In the genomic region with DNA sequence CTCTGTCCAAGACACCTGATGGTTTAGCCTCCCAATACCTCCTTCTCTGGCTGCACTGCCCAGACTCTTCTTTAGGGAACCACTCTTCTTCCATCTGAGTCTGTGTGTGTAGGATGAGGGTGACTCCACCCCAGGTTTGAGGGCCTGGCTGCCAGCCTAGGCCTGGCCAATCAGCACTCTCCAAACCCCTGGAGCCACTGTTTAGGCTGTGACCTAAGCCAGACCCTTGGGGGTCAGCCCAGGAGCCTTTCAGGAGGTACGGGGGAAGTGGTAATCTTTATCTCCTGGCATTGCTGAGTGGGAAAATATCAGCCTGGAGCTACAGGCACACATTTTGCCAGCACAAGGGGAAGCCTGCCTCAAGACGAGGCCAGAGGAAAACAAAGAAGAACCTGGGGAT, we compare ENCODE assay signal across 20 cellular contexts. TPM values are rescaled to one million over a fixed set of nuclear protein-coding genes. Genes with fewer than 3 reads are reported as not detected.
DNase-seq lines count a peak whose midpoint lies in the region; ATAC-seq and TF ChIP-seq lines count a peak whose summit lies in the region.
"Had no signal": no experiment of that assay in that cellular context is flagged by ENCODE, and none has a peak within 500 bp of the region (broad histone marks: within the 10 kb centered on the region; RNA-seq: fewer than 3 reads in every experiment).

No MANE protein-coding gene starts in this region.

- H3K9me3 ChIP-seq in OCI-LY7 (ENCODE audit: low read length) = 0 out of 2 replicates have a peak, but pooled peaks cover 16% of the 10 kb centered on the region
- H3K9me3 ChIP-seq in naive thymus-derived CD4-positive, alpha-beta T cell (ENCODE audit: control insufficient read depth in 2 of 3, low read length in 3 of 3) = peaks cover 0 to 11% (median 0%) of the 10 kb centered on the region in 3 experiments

- H3K36me3 Mint-ChIP-seq in naive thymus-derived CD4-positive, alpha-beta T cell = peaks cover 4 to 16% (median 9%) of the 10 kb centered on the region in 5 donors

- H3K9me3 Mint-ChIP-seq in naive thymus-derived CD4-positive, alpha-beta T cell = peaks cover 2 to 25% (median 14%) of the 10 kb centered on the region in 11 donors

- no peaks in the 10 kb centered on the region for H3K9me2 ChIP-seq in OCI-LY7 (ENCODE audit: insufficient read depth, low read length)

- DNase-seq in ELF-1 (ENCODE audit: low read depth, low spot score) (peak; percentile 19), OCI-LY7 (ENCODE audit: low spot score) (no peak), iPS-NIHi11 (ENCODE audit: low spot score) (peak; percentile 46), sciatic nerve (ENCODE audit: low spot score) (peak; percentile 34), NCI-H748 (lab: John Stamatoyannopoulos, UW; ENCODE audit: unreplicated experiment) (no peak)
- no peak for DNase-seq in naive thymus-derived CD4-positive, alpha-beta T cell
- DNase-seq: activated CD4-positive, alpha-beta T cell treated with anti-CD3 and anti-CD28 coated beads for 36 hours; activated naive CD4-positive, alpha-beta T cell; brain microvascular endothelial cell; effector memory CD8-positive, alpha-beta T cell; foreskin melanocyte; GDM1; left ventricle myocardium inferior; NCI-H510A; SHP77 treated with DMSO at 0.1 percent for 48 hours; transverse colon had no signal

- H3K79me2 ChIP-seq in OCI-LY7 (ENCODE audit: insufficient read depth, low read depth, low read length) = no peaks in the 10 kb centered on the region

- BruUV-seq in OCI-LY7 (replicated peaks; lab: Mats Ljungman, UMichigan) = no TSS peak

- no peak overlapping the region for H3K4me3 ChIP-seq in OCI-LY7 (ENCODE audit: low read depth, low read length, poor library complexity, severe bottlenecking)
- no peak overlapping the region for H3K4me3 ChIP-seq in naive thymus-derived CD4-positive, alpha-beta T cell (ENCODE audit: low read length)
- H3K4me3 ChIP-seq: esophagus muscularis mucosa, left ventricle myocardium inferior, transverse colon had no signal

- POLR2A ChIA-PET in OCI-LY7 (lab: Charles Lee) = no interaction called here
- POLR2A ChIA-PET in naive thymus-derived CD4-positive, alpha-beta T cell (lab: Charles Lee) = no interaction called here

- intact Hi-C loops in OCI-LY7 (cut with micrococcal nuclease; ENCODE audit: unreplicated experiment) (no loop called here), sciatic nerve (cut with DNase I) (no loop called here)
- intact Hi-C loops in naive thymus-derived CD4-positive, alpha-beta T cell (cut with micrococcal nuclease) = no loop called here

- H2AFZ ChIP-seq in OCI-LY7 (ENCODE audit: low read length) = peak overlapping the region; percentile 26; the same call in 1 of the 2 replicates

- H3K4me3 Mint-ChIP-seq in naive thymus-derived CD4-positive, alpha-beta T cell = no peak overlapping the region
- H3K4me3 Mint-ChIP-seq: activated CD4-positive, alpha-beta T cell treated with anti-CD3 and anti-CD28 coated beads for 36 hours; effector memory CD8-positive, alpha-beta T cell; nephron had no signal

- no peaks in the 10 kb centered on the region for H3K36me3 ChIP-seq in OCI-LY7 (ENCODE audit: insufficient read depth, low read length)
- H3K36me3 ChIP-seq in naive thymus-derived CD4-positive, alpha-beta T cell (ENCODE audit: control insufficient read depth in 2 of 3, insufficient read depth in 3 of 3, low read length in 3 of 3) = no peaks in the 10 kb centered on the region
- H3K36me3 ChIP-seq: brain microvascular endothelial cell, esophagus muscularis mucosa, left ventricle myocardium inferior, transverse colon had no signal

- H3K27ac ChIP-seq in OCI-LY7 (ENCODE audit: low read depth, low read length, poor library complexity, severe bottlenecking) = no peak overlapping the region
- no peak overlapping the region for H3K27ac ChIP-seq in naive thymus-derived CD4-positive, alpha-beta T cell (ENCODE audit: low read depth, low read length)
- H3K27ac ChIP-seq: esophagus muscularis mucosa, left ventricle myocardium inferior, transverse colon had no signal

- peaks cover 0 to 5% (median 0%) of the 10 kb centered on the region in 7 donors for H3K4me1 Mint-ChIP-seq in naive thymus-derived CD4-positive, alpha-beta T cell

- no peak for TF ChIP-seq CTCF in OCI-LY7 (conservative IDR thresholded peaks at IDR 0.05; ENCODE audit: low read length)

- H3K4me2 ChIP-seq in OCI-LY7 (ENCODE audit: low read length) = no peak overlapping the region

- no peaks in the 10 kb centered on the region for H3K27me3 Mint-ChIP-seq in naive thymus-derived CD4-positive, alpha-beta T cell
- H3K27me3 Mint-ChIP-seq: activated CD4-positive, alpha-beta T cell treated with anti-CD3 and anti-CD28 coated beads for 36 hours; effector memory CD8-positive, alpha-beta T cell; progenitor cell of endocrine pancreas had no signal

- H3K4me1 ChIP-seq in OCI-LY7 (ENCODE audit: insufficient read depth, low read length, poor library complexity, severe bottlenecking) = no peaks in the 10 kb centered on the region
- H3K4me1 ChIP-seq in naive thymus-derived CD4-positive, alpha-beta T cell (ENCODE audit: control insufficient read depth in 2 of 2, insufficient read depth in 2 of 2, low read length in 2 of 2) = no peaks in the 10 kb centered on the region
- H3K4me1 ChIP-seq: transverse colon had no signal

- no peaks in the 10 kb centered on the region for H4K20me1 ChIP-seq in OCI-LY7 (ENCODE audit: insufficient read depth, low read length)

- ATAC-seq in sciatic nerve (no peak), GM18909 (IDR thresholded peaks at IDR 0.05; ENCODE audit: poor library complexity, unreplicated experiment) (no peak)
- no peak for ATAC-seq in naive thymus-derived CD4-positive, alpha-beta T cell
- ATAC-seq: activated CD4-positive, alpha-beta T cell treated with anti-CD3 and anti-CD28 coated beads for 36 hours; effector memory CD8-positive, alpha-beta T cell had no signal

- no peak overlapping the region for H3K27ac Mint-ChIP-seq in naive thymus-derived CD4-positive, alpha-beta T cell
- H3K27ac Mint-ChIP-seq: nephron, progenitor cell of endocrine pancreas had no signal

- CTCF ChIA-PET in OCI-LY7 (lab: Charles Lee; ENCODE audit: unreplicated experiment) = no interaction called here
- CTCF ChIA-PET in naive thymus-derived CD4-positive, alpha-beta T cell (lab: Charles Lee) = no interaction called here

- no peaks in the 10 kb centered on the region for H3K27me3 ChIP-seq in naive thymus-derived CD4-positive, alpha-beta T cell (ENCODE audit: control insufficient read depth in 2 of 2, insufficient read depth in 2 of 2, low read length in 2 of 2)
- H3K27me3 ChIP-seq: brain microvascular endothelial cell, esophagus muscularis mucosa, transverse colon had no signal

RNA-seq across cellular contexts. Expression of a gene that starts 6.2 kb away (rescaled TPM):
- 101 and 125 TPM in 2 replicates for total RNA-seq in OCI-LY7 (2014; rRNA removed; shearing (Covaris generic))
- total RNA-seq in OCI-LY7 (2022) = 178 and 201 TPM in 2 replicates
- 87.3 TPM for total RNA-seq in sciatic nerve
- 10 to 100 TPM; 44.4 to 71.3 (median 53.5) TPM for total RNA-seq in naive thymus-derived CD4-positive, alpha-beta T cell
- polyA plus RNA-seq in naive thymus-derived CD4-positive, alpha-beta T cell = 10 to 100 TPM; 18.3 to 18.9 TPM

RNA-seq across cellular contexts. Expression of a gene that starts 56.8 kb away (rescaled TPM):
- 5.3 and 7.0 TPM in 2 replicates for total RNA-seq in OCI-LY7 (2014; rRNA removed; shearing (Covaris generic))
- total RNA-seq in OCI-LY7 (2022) (4.5 and 5.3 TPM in 2 replicates), sciatic nerve (296 TPM)
- 1,000 to 10,000 TPM in 2 of 5 experiments, 10 to 100 TPM in 2, 1 to 10 TPM in 1; 5.4 to 2,522 (median 40.7) TPM for total RNA-seq in naive thymus-derived CD4-positive, alpha-beta T cell
- polyA plus RNA-seq in naive thymus-derived CD4-positive, alpha-beta T cell = 10 to 100 TPM; 53.5 to 81.3 TPM

Comparison
In these comparisons a context has a peak if more than half of its experiments do, and no peak if none do; other contexts are left out.
1. DNase-seq: peak in ELF-1 (single experiment), iPS-NIHi11 (single experiment) and sciatic nerve (single experiment); none in OCI-LY7 (single experiment), naive thymus-derived CD4-positive, alpha-beta T cell (0 of 9) and NCI-H748 (single experiment).